Comparison of ENCODE assay signal across 27 cellular contexts in the genomic region with DNA sequence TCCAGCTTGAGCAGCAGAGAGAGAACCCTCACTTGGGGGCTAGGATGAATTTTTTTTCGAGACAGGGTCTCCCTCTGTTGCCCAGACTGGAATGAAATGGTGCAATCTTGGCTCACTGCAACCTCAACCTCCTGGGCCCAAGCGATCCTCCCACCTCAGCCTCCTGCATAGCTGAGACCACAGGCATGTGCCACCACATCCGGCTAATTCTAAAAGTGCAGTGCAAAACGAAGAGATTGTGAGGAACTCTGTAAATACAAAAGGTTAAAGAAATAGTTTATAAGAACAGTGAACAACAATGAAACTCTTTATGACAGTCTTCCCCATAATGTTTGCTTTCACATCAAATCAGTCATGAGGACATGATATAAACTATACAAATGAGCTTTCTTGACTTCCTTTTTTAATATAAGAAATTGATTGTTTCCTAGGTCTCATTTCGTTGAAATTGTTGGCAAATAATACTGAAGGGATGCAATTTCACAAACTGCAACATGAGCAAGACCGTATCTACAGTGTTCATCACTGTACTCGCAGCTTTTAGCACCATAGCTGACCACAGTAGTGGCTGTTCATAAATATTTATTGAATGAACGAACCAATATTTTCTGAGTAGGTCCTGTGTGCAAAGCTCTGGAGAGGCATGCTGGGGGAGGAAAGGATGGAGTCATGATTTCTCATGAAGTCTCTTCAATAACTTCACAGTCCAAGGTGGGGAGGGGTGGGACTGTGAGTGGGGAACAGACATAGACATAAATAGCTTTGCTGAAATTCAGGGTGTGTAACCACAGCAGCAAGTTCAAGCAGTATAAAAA.
A peak's percentile ranks its signal among the peaks of the same experiment; 100 is the strongest.
DNase-seq lines count a peak whose midpoint lies in the region; ATAC-seq and TF ChIP-seq lines count a peak whose summit lies in the region.
"Had no signal": no experiment of that assay in that cellular context is flagged by ENCODE, and none has a peak within 500 bp of the region (broad histone marks: within the 10 kb centered on the region; RNA-seq: fewer than 3 reads in every experiment).

No MANE protein-coding gene starts in this region.

- H3K36me3 ChIP-seq in PC-3 (ENCODE audit: low read depth, low read length) (no peaks in the 10 kb centered on the region), prostate gland (no peaks in the 10 kb centered on the region)

- H3K9ac ChIP-seq in PC-3 (ENCODE audit: low read length): no peak overlapping the region

- H3K9me3 ChIP-seq in PC-3 (ENCODE audit: low read length) (no peaks in the 10 kb centered on the region), prostate gland (no peaks in the 10 kb centered on the region)

- peak overlapping the region; percentile 64 for H3K4me2 ChIP-seq in PC-3 (ENCODE audit: low read length)
- H3K4me2 ChIP-seq: PC-9 had no signal

- no peak for TF ChIP-seq POLR2A in prostate gland (IDR thresholded peaks at IDR 0.05)

- H3F3A ChIP-seq in PC-3 (ENCODE audit: low read length, unreplicated experiment): peaks cover 3% of the 10 kb centered on the region

- CTCF ChIA-PET in PC-3 (lab: Charles Lee): interaction anchor here (0.7 kb wide), 1 partner anchor 153 kb away, joined by 3 read pairs; no protein-coding TSS in a partner anchor

- ATAC-seq in PC-3 (peak; percentile 61), GM18519 (IDR thresholded peaks at IDR 0.05; ENCODE audit: low FRiP score, unreplicated experiment) (no peak)
- ATAC-seq: activated CD4-positive, CD25-positive, alpha-beta regulatory T cell treated with anti-CD3 and anti-CD28 coated beads, Interleukin-2, amount 50 U/mL, for 24 hours; activated CD8-positive, alpha-beta T cell treated with anti-CD3 and anti-CD28 coated beads, Interleukin-2, amount 10 ng/mL, durations not matched to agents 7 days and 5 days; CD8-positive, alpha-beta T cell had no signal

- peak; percentile 44 for DNase-seq in ELR (ENCODE audit: low read depth)
- peak; percentile 70 for DNase-seq in PC-3
- DNase-seq in astrocyte of the hippocampus (ENCODE audit: low read depth, low spot score): peak; percentile 70
- DNase-seq in prostate gland (ENCODE audit: low spot score): no peak
- DNase-seq in NCI-H1092 treated with DMSO at 0.1 percent for 48 hours (lab: John Stamatoyannopoulos, UW): no peak
- DNase-seq in activated effector memory CD4-positive, alpha-beta T cell treated with anti-CD3 and anti-CD28 coated beads, Interleukin-2, amount 50 U/mL, for 16 hours: no peak
- DNase-seq in activated naive CD4-positive, alpha-beta T cell treated with anti-CD3 and anti-CD28 coated beads, Interleukin-2, amount 50 U/mL, for 16 hours: no peak
- DNase-seq: activated CD8-positive, alpha-beta T cell treated with anti-CD3 and anti-CD28 coated beads, Interleukin-2, amount 10 ng/mL, durations not matched to agents 7 days and 5 days; activated effector memory CD4-positive, alpha-beta T cell treated with Interleukin-2 at 50 U/mL for 16 hours; activated naive CD8-positive, alpha-beta T cell treated with anti-CD3 and anti-CD28 coated beads, Interleukin-2, amount 10 ng/mL, durations not matched to agents 7 days and 5 days; CD8-positive, alpha-beta T cell; effector CD8-positive, alpha-beta T cell; GF-D8; glutamatergic neuron; HCEC 1CT; islet precursor cell; KG1; naive B cell; NCI-H1694; NCI-H510A treated with DMSO at 0.1 percent for 48 hours; NK-92 treated with Interleukin-12 subunit alpha and Interleukin-12 subunit beta, amount 100 ng/mL, for 24 hours; PC-9; SIG-M5; T1000 had no signal

- H3K4me3 ChIP-seq in PC-3 (ENCODE audit: low read length) (no peak overlapping the region), prostate gland (no peak overlapping the region)
- H3K4me3 ChIP-seq: PC-9 had no signal

- WGBS in prostate gland: 34% methylated on average over 8 of the region's 8 CpGs

- no peaks in the 10 kb centered on the region for H3K9me2 ChIP-seq in PC-3 (replicated peaks; ENCODE audit: low read length)

- POLR2A ChIA-PET in PC-3 (lab: Charles Lee; ENCODE audit: unreplicated experiment): interaction anchor here (0.6 to 0.7 kb wide), 3 partner anchors 9 to 150 kb away, joined by 3 to 4 read pairs (median 3); no protein-coding TSS in a partner anchor

- no peaks in the 10 kb centered on the region for H4K20me1 ChIP-seq in PC-3 (ENCODE audit: low read length)

- intact Hi-C loops in PC-3 (cut with micrococcal nuclease): loop anchor here (2.0 kb wide), 4 partner anchors 20 to 154 kb away; no protein-coding TSS in a partner anchor
- intact Hi-C loops in prostate gland (cut with DNase I): no loop called here

- no peaks in the 10 kb centered on the region for H3K27me3 ChIP-seq in PC-3 (ENCODE audit: low read length)
- H3K27me3 ChIP-seq in prostate gland (replicated peaks; ENCODE audit: insufficient read depth): no peaks in the 10 kb centered on the region

- H3K79me2 ChIP-seq in PC-3 (ENCODE audit: low read length): no peaks in the 10 kb centered on the region

- H2AFZ ChIP-seq in PC-3 (ENCODE audit: low read length): peak overlapping the region; percentile 33; the same call in 1 of the 2 replicates
- H2AFZ ChIP-seq: PC-9 had no signal

- TF ChIP-seq CTCF in PC-3 (conservative IDR thresholded peaks at IDR 0.05; ENCODE audit: low read depth, low read length) (no peak), prostate gland (IDR thresholded peaks at IDR 0.05) (no peak)

- peaks cover 23% of the 10 kb centered on the region for H3K4me1 ChIP-seq in PC-3 (ENCODE audit: insufficient read depth, low read length)
- peaks cover 6% of the 10 kb centered on the region for H3K4me1 ChIP-seq in prostate gland (replicated peaks)

- peak overlapping the region; percentile 69 for H3K27ac ChIP-seq in PC-3 (ENCODE audit: low read length)
- H3K27ac ChIP-seq in prostate gland: peak overlapping the region; percentile 6 to 71
- H3K27ac ChIP-seq: epithelial cell of prostate, PC-9 had no signal

- no TSS peak for BruUV-seq in PC-3 (replicated peaks; lab: Mats Ljungman, UMichigan)

Comparison
In these comparisons a context has a peak if more than half of its experiments do, and no peak if none do; other contexts are left out.
1. DNase-seq: peak in ELR (single experiment), PC-3 (single experiment) and astrocyte of the hippocampus (single experiment); none in prostate gland (single experiment), NCI-H1092 treated with DMSO at 0.1 percent for 48 hours (single experiment), activated effector memory CD4-positive, alpha-beta T cell treated with anti-CD3 and anti-CD28 coated beads, Interleukin-2, amount 50 U/mL, for 16 hours (single experiment) and activated naive CD4-positive, alpha-beta T cell treated with anti-CD3 and anti-CD28 coated beads, Interleukin-2, amount 50 U/mL, for 16 hours (single experiment).